8 cellular contexts compared by ENCODE assay signal in the genomic region with DNA sequence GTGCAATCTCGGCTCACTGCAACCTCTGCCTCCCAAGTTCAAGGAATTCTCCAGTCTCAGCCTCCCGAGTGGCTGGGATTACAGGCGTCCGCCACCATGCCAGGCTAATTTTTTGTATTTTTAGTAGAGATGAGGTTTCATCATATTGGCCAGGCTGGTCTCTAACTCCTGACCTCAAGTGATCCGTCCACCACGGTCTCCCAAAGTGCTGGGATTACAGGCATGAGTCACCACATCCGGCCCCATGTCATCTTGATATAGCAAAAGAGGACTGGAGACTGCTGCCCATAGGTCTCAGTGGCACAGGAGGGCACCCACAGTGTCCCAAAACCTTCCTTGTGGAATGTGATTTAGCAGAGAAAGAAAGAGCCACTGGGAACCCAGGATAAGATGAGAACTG. TPM values are rescaled to one million over a fixed set of nuclear protein-coding genes. Genes with fewer than 3 reads are reported as not detected.
"Had no signal": no experiment of that assay in that cellular context is flagged by ENCODE, and none has a peak within 500 bp of the region (broad histone marks: within the 10 kb centered on the region; RNA-seq: fewer than 3 reads in every experiment).

No MANE protein-coding gene starts in this region.

RNA-seq across cellular contexts. Expression of a gene that starts 16.0 kb away (rescaled TPM):
- total RNA-seq: activated CD4-positive, alpha-beta memory T cell treated with anti-CD3 and anti-CD28 coated beads, Interleukin-2, amount 10 ng/mL, durations not matched to agents 7 days and 5 days; activated CD4-positive, alpha-beta T cell treated with anti-CD3 and anti-CD28 coated beads for 36 hours; activated CD8-positive, alpha-beta memory T cell treated with anti-CD3 and anti-CD28 coated beads for 36 hours; activated naive CD4-positive, alpha-beta T cell treated with anti-CD3 and anti-CD28 coated beads for 36 hours; activated T-helper 17 cell treated with anti-CD3 and anti-CD28 coated beads, Interleukin-2, amount 50 U/mL, for 72 hours; colonic mucosa; Peyer's patch; T-cell had no signal
